26 cellular contexts compared by ENCODE assay signal in genomic region chr9:77765781-77766259, GRCh38.
DNase-seq lines count a peak whose midpoint lies in the region; ATAC-seq and TF ChIP-seq lines count a peak whose summit lies in the region.
"Had no signal": no experiment of that assay in that cellular context is flagged by ENCODE, and none has a peak within 500 bp of the region (broad histone marks: within the 10 kb centered on the region; RNA-seq: fewer than 3 reads in every experiment).

No MANE protein-coding gene starts in this region.

- WGBS in smooth muscle cell (ENCODE audit: low lambda C conversion rate) = 99% methylated on average over 2 of the region's 2 CpGs

- H3K9ac ChIP-seq in smooth muscle cell (ENCODE audit: low read depth) = no peak overlapping the region

- H3K4me1 Mint-ChIP-seq in activated CD4-positive, alpha-beta T cell treated with anti-CD3 and anti-CD28 coated beads for 36 hours = peaks cover 10% of the 10 kb centered on the region
- H3K4me1 Mint-ChIP-seq in stimulated activated naive CD8-positive, alpha-beta T cell treated with anti-CD3 and anti-CD28 coated beads, Interleukin-15, amount 100 ng/mL, for 72 hours = no peaks in the 10 kb centered on the region
- H3K4me1 Mint-ChIP-seq: GM23338, IgD-negative memory B cell had no signal

- H3K27me3 ChIP-seq in dorsolateral prefrontal cortex (no peaks in the 10 kb centered on the region), smooth muscle cell (ENCODE audit: low read depth) (no peaks in the 10 kb centered on the region)
- H3K27me3 ChIP-seq: BE2C, SJCRH30 had no signal

- no peak overlapping the region for H3K4me3 Mint-ChIP-seq in activated CD4-positive, alpha-beta T cell treated with anti-CD3 and anti-CD28 coated beads for 36 hours
- no peak overlapping the region for H3K4me3 Mint-ChIP-seq in stimulated activated naive CD8-positive, alpha-beta T cell treated with anti-CD3 and anti-CD28 coated beads, Interleukin-15, amount 100 ng/mL, for 72 hours
- H3K4me3 Mint-ChIP-seq: CD14-positive monocyte, GM23338, IgD-negative memory B cell had no signal

- H3K36me3 Mint-ChIP-seq in activated CD4-positive, alpha-beta T cell treated with anti-CD3 and anti-CD28 coated beads for 36 hours (ENCODE audit: low read depth) = peaks cover 9% of the 10 kb centered on the region
- H3K36me3 Mint-ChIP-seq: IgD-negative memory B cell had no signal

- H3K27me3 Mint-ChIP-seq in activated CD4-positive, alpha-beta T cell treated with anti-CD3 and anti-CD28 coated beads for 36 hours = no peaks in the 10 kb centered on the region
- no peaks in the 10 kb centered on the region for H3K27me3 Mint-ChIP-seq in stimulated activated naive CD8-positive, alpha-beta T cell treated with anti-CD3 and anti-CD28 coated beads, Interleukin-15, amount 100 ng/mL, for 72 hours

- ATAC-seq in activated CD4-positive, alpha-beta T cell treated with anti-CD3 and anti-CD28 coated beads for 36 hours = peak; percentile 95
- ATAC-seq in stimulated activated naive CD8-positive, alpha-beta T cell treated with anti-CD3 and anti-CD28 coated beads, Interleukin-15, amount 100 ng/mL, for 72 hours = peak; percentile 65
- ATAC-seq in stimulated activated naive CD8-positive, alpha-beta T cell treated with anti-CD3 and anti-CD28 coated beads, Interleukin-15, Interleukin-2, amounts not matched to agents 100 U/mL and 50 U/mL, for 24 hours = no peak
- no peak for ATAC-seq in GM18870 (IDR thresholded peaks at IDR 0.05; ENCODE audit: unreplicated experiment)
- ATAC-seq: GM23338, Right ventricle myocardium inferior had no signal

- H3K4me3 ChIP-seq in dorsolateral prefrontal cortex = no peak overlapping the region
- H3K4me3 ChIP-seq in smooth muscle cell = no peak overlapping the region
- H3K4me3 ChIP-seq: GM23338, HAP-1, PC-9, SJCRH30 had no signal

- peak overlapping the region in 30 of 59 donors; percentile 1 to 98 (median 94) for H3K27ac ChIP-seq in dorsolateral prefrontal cortex
- H3K27ac ChIP-seq in smooth muscle cell (ENCODE audit: low read depth) = no peak overlapping the region
- H3K27ac ChIP-seq: PC-9, SJCRH30 had no signal

- no peaks in the 10 kb centered on the region for H3F3A ChIP-seq in smooth muscle cell (ENCODE audit: low read depth)

- no peaks in the 10 kb centered on the region for H3K79me2 ChIP-seq in smooth muscle cell (ENCODE audit: low read depth)

- POLR2A ChIA-PET in activated CD4-positive, alpha-beta T cell treated with anti-CD3 and anti-CD28 coated beads for 36 hours (lab: Charles Lee) = no interaction called here

- no peaks in the 10 kb centered on the region for H3K36me3 ChIP-seq in smooth muscle cell (ENCODE audit: low read depth)
- H3K36me3 ChIP-seq: HAP-1, SJCRH30 had no signal

- no peaks in the 10 kb centered on the region for H3K4me1 ChIP-seq in smooth muscle cell (ENCODE audit: low read depth)
- H3K4me1 ChIP-seq: BE2C, HAP-1, SJCRH30 had no signal

- no peak for DNase-seq in activated CD4-positive, alpha-beta T cell treated with anti-CD3 and anti-CD28 coated beads for 36 hours
- DNase-seq in activated CD4-positive, alpha-beta T cell treated with anti-CD3 and anti-CD28 coated beads for 1 hour = no peak
- no peak for DNase-seq in stimulated activated naive CD8-positive, alpha-beta T cell treated with anti-CD3 and anti-CD28 coated beads, Interleukin-15, amount 100 ng/mL, for 72 hours
- no peak for DNase-seq in stimulated activated naive CD8-positive, alpha-beta T cell treated with anti-CD3 and anti-CD28 coated beads, Interleukin-15, Interleukin-2, amounts not matched to agents 100 U/mL and 50 U/mL, for 24 hours
- DNase-seq in dorsolateral prefrontal cortex (no peak), smooth muscle cell (lab: John Stamatoyannopoulos, UW; ENCODE audit: unreplicated experiment) (no peak), cortex of kidney (lab: John Stamatoyannopoulos, UW) (no peak)
- DNase-seq: 8988T, ACHN, BE2C, Calu3, DMS79 treated with DMSO at 0.1 percent for 48 hours, NCI-H1092, NCI-H1417 treated with DMSO at 0.1 percent for 48 hours, NCI-H1694 treated with DMSO at 0.1 percent for 48 hours, NCI-H2081, NCI-H2227 treated with DMSO at 0.1 percent for 48 hours, NCI-H526 treated with DMSO at 0.1 percent for 48 hours, PC-9, SJCRH30 had no signal

- H4K20me1 ChIP-seq in smooth muscle cell (ENCODE audit: low read depth) = no peaks in the 10 kb centered on the region

- H3K4me2 ChIP-seq in smooth muscle cell = no peak overlapping the region
- H3K4me2 ChIP-seq: GM23338, PC-9 had no signal

- TF ChIP-seq CTCF in dorsolateral prefrontal cortex (IDR thresholded peaks at IDR 0.05 in 54 of 56, conservative IDR thresholded peaks at IDR 0.05 in 2 of 56; ENCODE audit: low read depth in 1 of 56, partially characterized antibody in 56 of 56) (no peak), smooth muscle cell (IDR thresholded peaks at IDR 0.05; ENCODE audit: borderline replicate concordance, insufficient read depth, poor library complexity, severe bottlenecking) (no peak)

- intact Hi-C loops in activated CD4-positive, alpha-beta T cell treated with anti-CD3 and anti-CD28 coated beads for 36 hours (cut with DNase I, micrococcal nuclease) = loop anchor here (2.0 to 5.0 kb wide), 2 partner anchors 35 to 289 kb away; no protein-coding TSS in a partner anchor
- intact Hi-C loops in dorsolateral prefrontal cortex (cut with DNase I) = no loop called here

- H2AFZ ChIP-seq in smooth muscle cell (ENCODE audit: low read depth) = no peak overlapping the region
- H2AFZ ChIP-seq: GM23338, PC-9 had no signal

- CTCF ChIA-PET in activated CD4-positive, alpha-beta T cell treated with anti-CD3 and anti-CD28 coated beads for 36 hours (lab: Charles Lee) = interaction anchor here (0.8 kb wide), 1 partner anchor 58 kb away, joined by 3 read pairs; no protein-coding TSS in a partner anchor

- peaks cover 2% of the 10 kb centered on the region for H3K9me3 Mint-ChIP-seq in activated CD4-positive, alpha-beta T cell treated with anti-CD3 and anti-CD28 coated beads for 36 hours (ENCODE audit: low read depth)
- no peaks in the 10 kb centered on the region for H3K9me3 Mint-ChIP-seq in stimulated activated naive CD8-positive, alpha-beta T cell treated with anti-CD3 and anti-CD28 coated beads, Interleukin-15, amount 100 ng/mL, for 72 hours
- H3K9me3 Mint-ChIP-seq: IgD-negative memory B cell had no signal

- H3K27ac Mint-ChIP-seq in activated CD4-positive, alpha-beta T cell treated with anti-CD3 and anti-CD28 coated beads for 36 hours = no peak overlapping the region
- no peak overlapping the region for H3K27ac Mint-ChIP-seq in stimulated activated naive CD8-positive, alpha-beta T cell treated with anti-CD3 and anti-CD28 coated beads, Interleukin-15, amount 100 ng/mL, for 72 hours
- H3K27ac Mint-ChIP-seq: GM23338, IgD-negative memory B cell had no signal

- no peaks in the 10 kb centered on the region for H3K9me3 ChIP-seq in smooth muscle cell (replicated peaks; ENCODE audit: low read depth)
- H3K9me3 ChIP-seq: BE2C, HAP-1, SJCRH30 had no signal

Comparison
In these comparisons a context has a peak if more than half of its experiments do, and no peak if none do; other contexts are left out.
1. ATAC-seq: peak in activated CD4-positive, alpha-beta T cell treated with anti-CD3 and anti-CD28 coated beads for 36 hours (single experiment) and stimulated activated naive CD8-positive, alpha-beta T cell treated with anti-CD3 and anti-CD28 coated beads, Interleukin-15, amount 100 ng/mL, for 72 hours (single experiment); none in stimulated activated naive CD8-positive, alpha-beta T cell treated with anti-CD3 and anti-CD28 coated beads, Interleukin-15, Interleukin-2, amounts not matched to agents 100 U/mL and 50 U/mL, for 24 hours (single experiment) and GM18870 (single experiment).
2. intact Hi-C loops: an anchor here in activated CD4-positive, alpha-beta T cell treated with anti-CD3 and anti-CD28 coated beads for 36 hours (2.0 to 5.0 kb wide); none called in dorsolateral prefrontal cortex.